Comparison of ENCODE assay signal across 20 cellular contexts in the genomic region with DNA sequence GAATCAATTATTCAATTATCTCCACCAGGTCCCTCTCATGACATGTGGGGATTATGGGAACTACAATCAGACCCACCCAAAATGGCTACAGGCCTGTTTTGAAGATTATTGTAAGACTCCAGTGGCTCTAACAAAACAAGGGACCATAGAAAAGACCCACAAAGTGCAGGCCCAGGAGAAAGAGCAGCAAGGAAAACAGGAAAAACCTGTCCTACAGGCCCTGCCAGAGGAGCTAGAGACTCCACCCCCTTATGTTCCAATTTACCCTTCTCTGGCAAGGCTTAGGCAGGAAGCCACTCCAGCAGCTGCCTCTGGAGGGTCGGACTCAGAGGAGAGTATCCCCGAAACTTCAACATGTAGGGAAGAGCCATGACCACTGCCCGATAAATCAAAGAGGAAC.
DNase-seq lines count a peak whose midpoint lies in the region; ATAC-seq, FAIRE-seq and TF ChIP-seq lines count a peak whose summit lies in the region.
"Had no signal": no experiment of that assay in that cellular context is flagged by ENCODE, and none has a peak within 500 bp of the region (broad histone marks: within the 10 kb centered on the region; RNA-seq: fewer than 3 reads in every experiment).

No MANE protein-coding gene starts in this region.

- H3K9me3 ChIP-seq in Caco-2 (no peaks in the 10 kb centered on the region), PC-9 (ENCODE audit: insufficient read depth, low read depth) (no peaks in the 10 kb centered on the region), suprapubic skin (no peaks in the 10 kb centered on the region)
- H3K9me3 ChIP-seq: sigmoid colon, stomach had no signal

- H3K27ac ChIP-seq in PC-9 (no peak overlapping the region), suprapubic skin (no peak overlapping the region)
- H3K27ac ChIP-seq: brain microvascular endothelial cell, sigmoid colon, stomach had no signal

- TF ChIP-seq RAD21 in Ishikawa (IDR thresholded peaks at IDR 0.05; ENCODE audit: low read depth), result no peak

- TF ChIP-seq POLR2A in suprapubic skin (IDR thresholded peaks at IDR 0.05), result no peak

- H4K20me1 ChIP-seq in PC-9 (ENCODE audit: insufficient read depth), result no peaks in the 10 kb centered on the region

- H3K4me3 Mint-ChIP-seq in Caco-2 (ENCODE audit: unreplicated experiment), result no peak overlapping the region
- H3K4me3 Mint-ChIP-seq: activated CD8-positive, alpha-beta T cell treated with anti-CD3 and anti-CD28 coated beads for 36 hours; activated naive CD8-positive, alpha-beta T cell; activated T-cell treated with anti-CD3 and anti-CD28 coated beads, Interleukin-2, amount 50 U/mL, for 72 hours; CD4-positive, alpha-beta memory T cell had no signal

- WGBS in suprapubic skin, result 86% methylated on average over 3 of the region's 3 CpGs

- no peak overlapping the region for H2AFZ ChIP-seq in PC-9

- H3K4me1 Mint-ChIP-seq in Caco-2 (ENCODE audit: low read depth, unreplicated experiment), result no peaks in the 10 kb centered on the region

- no peaks in the 10 kb centered on the region for H3K9me3 Mint-ChIP-seq in Caco-2 (ENCODE audit: unreplicated experiment)

- intact Hi-C loops in Caco-2 (cut with micrococcal nuclease; ENCODE audit: unreplicated experiment), result no loop called here
- intact Hi-C loops in PC-9 (cut with micrococcal nuclease; ENCODE audit: unreplicated experiment), result no loop called here

- CTCF ChIA-PET in Caco-2 (lab: Charles Lee) (no interaction called here), PC-9 (lab: Charles Lee) (no interaction called here)

- H3K27ac Mint-ChIP-seq in Caco-2 (ENCODE audit: unreplicated experiment), result no peak overlapping the region
- H3K27ac Mint-ChIP-seq: activated CD8-positive, alpha-beta T cell treated with anti-CD3 and anti-CD28 coated beads for 36 hours; activated naive CD8-positive, alpha-beta T cell; activated T-cell treated with anti-CD3 and anti-CD28 coated beads, Interleukin-2, amount 50 U/mL, for 72 hours; CD4-positive, alpha-beta memory T cell had no signal

- H3K36me3 ChIP-seq in Caco-2 (ENCODE audit: control insufficient read depth, insufficient read depth, low read length), result no peaks in the 10 kb centered on the region
- no peaks in the 10 kb centered on the region for H3K36me3 ChIP-seq in PC-9 (ENCODE audit: low read depth)
- no peaks in the 10 kb centered on the region for H3K36me3 ChIP-seq in suprapubic skin
- H3K36me3 ChIP-seq: brain microvascular endothelial cell, stomach had no signal

- no peak for FAIRE-seq in D721Med (lab: Jason Lieb, UNC)
- FAIRE-seq: G401.6, GM12892 had no signal

- BruUV-seq in Caco-2 (replicated peaks; lab: Mats Ljungman, UMichigan) (no TSS peak), PC-9 (replicated peaks; lab: Mats Ljungman, UMichigan) (no TSS peak)

- H3F3A ChIP-seq in PC-9 (ENCODE audit: insufficient read depth, low read depth), result no peaks in the 10 kb centered on the region

- H3K36me3 Mint-ChIP-seq in Caco-2 (ENCODE audit: insufficient read depth, unreplicated experiment), result no peaks in the 10 kb centered on the region
- H3K36me3 Mint-ChIP-seq: CD4-positive, alpha-beta memory T cell had no signal

- H3K4me3 ChIP-seq in Caco-2 (ENCODE audit: low read depth, low read length) (no peak overlapping the region), PC-9 (no peak overlapping the region), foreskin fibroblast (ENCODE audit: low read depth in 1 of 2, low read length in 2 of 2) (no peak overlapping the region), suprapubic skin (no peak overlapping the region)
- H3K4me3 ChIP-seq: sigmoid colon, stomach had no signal

- TF ChIP-seq CTCF in Caco-2 (IDR thresholded peaks at IDR 0.05; ENCODE audit: insufficient read depth in 1 of 2, low read depth in 1 of 2, low read length in 1 of 2, severe bottlenecking in 1 of 2, unreplicated experiment in 1 of 2), result no peak
- no peak for TF ChIP-seq CTCF in PC-9 (conservative IDR thresholded peaks at IDR 0.05)
- TF ChIP-seq CTCF in D721Med (IDR thresholded peaks at IDR 0.05; ENCODE audit: insufficient read depth, missing control alignments), result no peak
- TF ChIP-seq CTCF in foreskin fibroblast (IDR thresholded peaks at IDR 0.05; ENCODE audit: low read depth, low read length), result no peak
- TF ChIP-seq CTCF in suprapubic skin (IDR thresholded peaks at IDR 0.05), result no peak

- H3K27me3 Mint-ChIP-seq in Caco-2 (ENCODE audit: insufficient read depth, unreplicated experiment), result no peaks in the 10 kb centered on the region
- H3K27me3 Mint-ChIP-seq: activated CD8-positive, alpha-beta T cell treated with anti-CD3 and anti-CD28 coated beads for 36 hours; activated naive CD8-positive, alpha-beta T cell; CD4-positive, alpha-beta memory T cell had no signal

- POLR2A ChIA-PET in Caco-2 (lab: Charles Lee) (no interaction called here), PC-9 (lab: Charles Lee; ENCODE audit: unreplicated experiment) (no interaction called here)

- 0 out of 2 replicates have a peak, but pooled peaks cover 8% of the 10 kb centered on the region for H3K4me1 ChIP-seq in Caco-2
- H3K4me1 ChIP-seq in PC-9 (replicated peaks; ENCODE audit: insufficient read depth), result 0 out of 2 replicates have a peak, but pooled peaks cover 8% of the 10 kb centered on the region
- H3K4me1 ChIP-seq in suprapubic skin, result no peaks in the 10 kb centered on the region
- H3K4me1 ChIP-seq: sigmoid colon, stomach had no signal

- TF ChIP-seq EP300 in Ishikawa (IDR thresholded peaks at IDR 0.05; ENCODE audit: borderline replicate concordance) (no peak), suprapubic skin (IDR thresholded peaks at IDR 0.05) (no peak)

- no peaks in the 10 kb centered on the region for H3K79me2 ChIP-seq in PC-9 (ENCODE audit: low read depth)

- no peak overlapping the region for H3K4me2 ChIP-seq in PC-9

- no peaks in the 10 kb centered on the region for H3K9me2 ChIP-seq in PC-9 (ENCODE audit: insufficient read depth)

- H3K27me3 ChIP-seq in Caco-2 (replicated peaks; ENCODE audit: control insufficient read depth, insufficient read depth, low read length) (no peaks in the 10 kb centered on the region), PC-9 (ENCODE audit: insufficient read depth, low read depth) (no peaks in the 10 kb centered on the region), suprapubic skin (no peaks in the 10 kb centered on the region)
- H3K27me3 ChIP-seq: brain microvascular endothelial cell, sigmoid colon, stomach had no signal

- ATAC-seq in GM18873 (IDR thresholded peaks at IDR 0.05; ENCODE audit: low FRiP score, unreplicated experiment), result no peak
- ATAC-seq: activated CD8-positive, alpha-beta T cell treated with anti-CD3 and anti-CD28 coated beads for 36 hours; activated T-cell treated with anti-CD3 and anti-CD28 coated beads, Interleukin-2, amount 50 U/mL, for 72 hours had no signal

- peak; percentile 28 to 42 for DNase-seq in Caco-2
- DNase-seq in PC-9, result peak; percentile 31 to 47
- peak; percentile 35 for DNase-seq in iPS-NIHi7 (ENCODE audit: extremely low spot score)
- DNase-seq in D721Med (ENCODE audit: insufficient read length, low spot score), result no peak
- DNase-seq in foreskin fibroblast, result no peak
- DNase-seq in suprapubic skin (ENCODE audit: low spot score in 2 of 2), result no peak
- DNase-seq: activated CD8-positive, alpha-beta T cell treated with anti-CD3 and anti-CD28 coated beads for 36 hours; activated T-cell treated with anti-CD3 and anti-CD28 coated beads, Interleukin-2, amount 50 U/mL, for 72 hours; brain microvascular endothelial cell; CD4-positive, alpha-beta memory T cell; IMR-90; sigmoid colon; stimulated activated CD4-positive, alpha-beta T cell treated with anti-CD3 and anti-CD28 coated beads, Interleukin-1b, Interleukin-23, amount 100 ng/mL, for 48 hours; stomach; T-helper 2 cell had no signal

TF ChIP-seq in Ishikawa, 13 proteins besides CTCF, POLR2A, EP300 and RAD21:
- TF ChIP-seq, protein P1, sequence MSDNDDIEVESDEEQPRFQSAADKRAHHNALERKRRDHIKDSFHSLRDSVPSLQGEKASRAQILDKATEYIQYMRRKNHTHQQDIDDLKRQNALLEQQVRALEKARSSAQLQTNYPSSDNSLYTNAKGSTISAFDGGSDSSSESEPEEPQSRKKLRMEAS (IDR thresholded peaks at IDR 0.05), result 0 out of 2 replicates have a peak, but pooled peaks have one; percentile 22
- TF ChIP-seq, protein P2, sequence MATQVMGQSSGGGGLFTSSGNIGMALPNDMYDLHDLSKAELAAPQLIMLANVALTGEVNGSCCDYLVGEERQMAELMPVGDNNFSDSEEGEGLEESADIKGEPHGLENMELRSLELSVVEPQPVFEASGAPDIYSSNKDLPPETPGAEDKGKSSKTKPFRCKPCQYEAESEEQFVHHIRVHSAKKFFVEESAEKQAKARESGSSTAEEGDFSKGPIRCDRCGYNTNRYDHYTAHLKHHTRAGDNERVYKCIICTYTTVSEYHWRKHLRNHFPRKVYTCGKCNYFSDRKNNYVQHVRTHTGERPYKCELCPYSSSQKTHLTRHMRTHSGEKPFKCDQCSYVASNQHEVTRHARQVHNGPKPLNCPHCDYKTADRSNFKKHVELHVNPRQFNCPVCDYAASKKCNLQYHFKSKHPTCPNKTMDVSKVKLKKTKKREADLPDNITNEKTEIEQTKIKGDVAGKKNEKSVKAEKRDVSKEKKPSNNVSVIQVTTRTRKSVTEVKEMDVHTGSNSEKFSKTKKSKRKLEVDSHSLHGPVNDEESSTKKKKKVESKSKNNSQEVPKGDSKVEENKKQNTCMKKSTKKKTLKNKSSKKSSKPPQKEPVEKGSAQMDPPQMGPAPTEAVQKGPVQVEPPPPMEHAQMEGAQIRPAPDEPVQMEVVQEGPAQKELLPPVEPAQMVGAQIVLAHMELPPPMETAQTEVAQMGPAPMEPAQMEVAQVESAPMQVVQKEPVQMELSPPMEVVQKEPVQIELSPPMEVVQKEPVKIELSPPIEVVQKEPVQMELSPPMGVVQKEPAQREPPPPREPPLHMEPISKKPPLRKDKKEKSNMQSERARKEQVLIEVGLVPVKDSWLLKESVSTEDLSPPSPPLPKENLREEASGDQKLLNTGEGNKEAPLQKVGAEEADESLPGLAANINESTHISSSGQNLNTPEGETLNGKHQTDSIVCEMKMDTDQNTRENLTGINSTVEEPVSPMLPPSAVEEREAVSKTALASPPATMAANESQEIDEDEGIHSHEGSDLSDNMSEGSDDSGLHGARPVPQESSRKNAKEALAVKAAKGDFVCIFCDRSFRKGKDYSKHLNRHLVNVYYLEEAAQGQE (IDR thresholded peaks at IDR 0.05; ENCODE audit: low read depth), result no peak

Comparison
In these comparisons a context has a peak if more than half of its experiments do, and no peak if none do; other contexts are left out.
1. DNase-seq: peak in Caco-2 (2 of 2), PC-9 (2 of 2) and iPS-NIHi7 (single experiment); none in D721Med (single experiment), foreskin fibroblast (0 of 2) and suprapubic skin (0 of 2).